In genomic region chr12:99745106-99745505, GRCh38 we compare ENCODE assay signal across 30 cellular contexts.
"Had no signal": no experiment of that assay in that cellular context is flagged by ENCODE, and none has a peak within 500 bp of the region (broad histone marks: within the 10 kb centered on the region; RNA-seq: fewer than 3 reads in every experiment).

No MANE protein-coding gene starts in this region.

- H3K9me3 Mint-ChIP-seq: activated B cell treated with CpG ODN at 0.5 μM for 24 hours; activated naive CD4-positive, alpha-beta T cell treated with anti-CD3 and anti-CD28 coated beads for 36 hours; activated naive CD4-positive, alpha-beta T cell treated with anti-CD3 and anti-CD28 coated beads, Interleukin-2, amount 50 U/mL, for 24 hours; activated naive CD8-positive, alpha-beta T cell treated with anti-CD3 and anti-CD28 coated beads, Interleukin-2, amount 50 U/mL, for 24 hours; activated T-cell treated with anti-CD3 and anti-CD28 coated beads, Interleukin-2, amount 50 U/mL, for 4 hours; activated T-helper 17 cell treated with anti-CD3 and anti-CD28 coated beads, Interleukin-2, amount 50 U/mL, for 72 hours; brain; T-helper 1 cell treated with Interleukin-12 subunit alpha and Interleukin-12 subunit beta and Interleukin-4 antibody, amounts not matched to agents 30 μg/mL and 1 μg/mL, for 36 hours had no signal

- H3K36me3 ChIP-seq: ascending aorta, breast epithelium, cardiac muscle cell, colonic mucosa, esophagus squamous epithelium, gastroesophageal sphincter, heart right ventricle, WERI-Rb-1 had no signal

- H2AFZ ChIP-seq: hepatocyte had no signal

- H3K27ac Mint-ChIP-seq: activated B cell treated with CpG ODN at 0.5 μM for 24 hours; activated CD8-positive, alpha-beta T cell treated with anti-CD3 and anti-CD28 coated beads for 36 hours; activated naive CD4-positive, alpha-beta T cell treated with anti-CD3 and anti-CD28 coated beads for 36 hours; activated naive CD4-positive, alpha-beta T cell treated with anti-CD3 and anti-CD28 coated beads, Interleukin-2, amount 50 U/mL, for 24 hours; activated naive CD8-positive, alpha-beta T cell treated with anti-CD3 and anti-CD28 coated beads for 36 hours; activated naive CD8-positive, alpha-beta T cell treated with anti-CD3 and anti-CD28 coated beads, Interleukin-2, amount 50 U/mL, for 24 hours; activated T-helper 17 cell treated with anti-CD3 and anti-CD28 coated beads, Interleukin-2, amount 50 U/mL, for 72 hours; brain; T-helper 1 cell treated with Interleukin-12 subunit alpha and Interleukin-12 subunit beta and Interleukin-4 antibody, amounts not matched to agents 30 μg/mL and 1 μg/mL, for 36 hours had no signal

- H3K79me2 ChIP-seq: hepatocyte had no signal

- DNase-seq: activated B cell treated with CpG ODN at 0.5 μM for 24 hours; activated CD4-positive, alpha-beta T cell treated with anti-CD3 and anti-CD28 coated beads for 48 hours; activated CD4-positive, alpha-beta T cell treated with anti-CD3 and anti-CD28 coated beads, Interleukin-2, amount 50 U/mL, for 1 hour; activated CD4-positive, alpha-beta T cell treated with anti-CD3 and anti-CD28 coated beads, Interleukin-2, amount 50 U/mL, for 48 hours; activated CD8-positive, alpha-beta memory T cell treated with anti-CD3 and anti-CD28 coated beads for 24 hours; activated CD8-positive, alpha-beta T cell treated with anti-CD3 and anti-CD28 coated beads for 36 hours; activated effector memory CD4-positive, alpha-beta T cell treated with anti-CD3 and anti-CD28 coated beads, Interleukin-2, amount 50 U/mL, for 16 hours; activated naive CD4-positive, alpha-beta T cell treated with anti-CD3 and anti-CD28 coated beads for 36 hours; activated naive CD8-positive, alpha-beta T cell treated with anti-CD3 and anti-CD28 coated beads for 36 hours; activated naive CD8-positive, alpha-beta T cell treated with anti-CD3 and anti-CD28 coated beads, Interleukin-2, amount 50 U/mL, for 24 hours; activated T-cell treated with anti-CD3 and anti-CD28 coated beads, Interleukin-2, amount 50 U/mL, for 4 hours; central memory CD4-positive, alpha-beta T cell; colonic mucosa; effector CD8-positive, alpha-beta T cell; esophagus squamous epithelium; foreskin melanocyte; heart right ventricle; T1000; WERI-Rb-1 had no signal

- H3K4me3 Mint-ChIP-seq: activated B cell treated with CpG ODN at 0.5 μM for 24 hours; activated CD8-positive, alpha-beta T cell treated with anti-CD3 and anti-CD28 coated beads for 36 hours; activated naive CD4-positive, alpha-beta T cell treated with anti-CD3 and anti-CD28 coated beads for 36 hours; activated naive CD4-positive, alpha-beta T cell treated with anti-CD3 and anti-CD28 coated beads, Interleukin-2, amount 50 U/mL, for 24 hours; activated naive CD8-positive, alpha-beta T cell treated with anti-CD3 and anti-CD28 coated beads for 36 hours; activated naive CD8-positive, alpha-beta T cell treated with anti-CD3 and anti-CD28 coated beads, Interleukin-2, amount 50 U/mL, for 24 hours; activated T-cell treated with anti-CD3 and anti-CD28 coated beads, Interleukin-2, amount 50 U/mL, for 4 hours; activated T-helper 17 cell treated with anti-CD3 and anti-CD28 coated beads, Interleukin-2, amount 50 U/mL, for 72 hours; brain; T-helper 1 cell treated with Interleukin-12 subunit alpha and Interleukin-12 subunit beta and Interleukin-4 antibody, amounts not matched to agents 30 μg/mL and 1 μg/mL, for 36 hours had no signal

- H3K36me3 Mint-ChIP-seq: activated naive CD4-positive, alpha-beta T cell treated with anti-CD3 and anti-CD28 coated beads, Interleukin-2, amount 50 U/mL, for 24 hours; activated naive CD8-positive, alpha-beta T cell treated with anti-CD3 and anti-CD28 coated beads for 36 hours; brain had no signal

- H3K27ac ChIP-seq: ascending aorta, breast epithelium, cardiac muscle cell, colonic mucosa, epithelial cell of prostate, esophagus squamous epithelium, gastroesophageal sphincter, heart right ventricle, hepatocyte, WERI-Rb-1 had no signal

- H3K27me3 ChIP-seq: ascending aorta, breast epithelium, cardiac muscle cell, colonic mucosa, esophagus squamous epithelium, gastroesophageal sphincter, heart right ventricle, hepatocyte had no signal

- ATAC-seq: activated CD4-positive, CD25-positive, alpha-beta regulatory T cell treated with anti-CD3 and anti-CD28 coated beads, Interleukin-2, amount 50 U/mL, for 24 hours; activated CD8-positive, alpha-beta T cell treated with anti-CD3 and anti-CD28 coated beads for 36 hours; activated naive CD8-positive, alpha-beta T cell treated with anti-CD3 and anti-CD28 coated beads, Interleukin-2, amount 50 U/mL, for 24 hours; activated T-cell treated with anti-CD3 and anti-CD28 coated beads, Interleukin-2, amount 50 U/mL, for 4 hours; activated T-helper 17 cell treated with anti-CD3 and anti-CD28 coated beads, Interleukin-2, amount 50 U/mL, for 72 hours; gastroesophageal sphincter; heart right ventricle had no signal

- H3K4me2 ChIP-seq: hepatocyte had no signal

- H3K9me3 ChIP-seq: ascending aorta, breast epithelium, colonic mucosa, esophagus squamous epithelium, gastroesophageal sphincter, heart right ventricle had no signal

- H3K4me3 ChIP-seq: ascending aorta, breast epithelium, cardiac muscle cell, colonic mucosa, esophagus squamous epithelium, gastroesophageal sphincter, heart right ventricle, hepatocyte had no signal

- H3K27me3 Mint-ChIP-seq: activated B cell treated with CpG ODN at 0.5 μM for 24 hours; activated CD8-positive, alpha-beta T cell treated with anti-CD3 and anti-CD28 coated beads for 36 hours; activated naive CD4-positive, alpha-beta T cell treated with anti-CD3 and anti-CD28 coated beads, Interleukin-2, amount 50 U/mL, for 24 hours; activated naive CD8-positive, alpha-beta T cell treated with anti-CD3 and anti-CD28 coated beads for 36 hours; activated naive CD8-positive, alpha-beta T cell treated with anti-CD3 and anti-CD28 coated beads, Interleukin-2, amount 50 U/mL, for 24 hours; activated T-helper 17 cell treated with anti-CD3 and anti-CD28 coated beads, Interleukin-2, amount 50 U/mL, for 72 hours; brain had no signal

- H3K4me1 ChIP-seq: breast epithelium, colonic mucosa, esophagus squamous epithelium, heart right ventricle had no signal

- H3K4me1 Mint-ChIP-seq: activated B cell treated with CpG ODN at 0.5 μM for 24 hours; activated naive CD4-positive, alpha-beta T cell treated with anti-CD3 and anti-CD28 coated beads, Interleukin-2, amount 50 U/mL, for 24 hours; activated naive CD8-positive, alpha-beta T cell treated with anti-CD3 and anti-CD28 coated beads for 36 hours; activated naive CD8-positive, alpha-beta T cell treated with anti-CD3 and anti-CD28 coated beads, Interleukin-2, amount 50 U/mL, for 24 hours; activated T-helper 17 cell treated with anti-CD3 and anti-CD28 coated beads, Interleukin-2, amount 50 U/mL, for 72 hours; brain had no signal
